In genomic region chr19:13865243-13865577, GRCh38 we compare ENCODE assay signal across 8 cellular contexts.
DNase-seq lines count a peak whose midpoint lies in the region; ATAC-seq and TF ChIP-seq lines count a peak whose summit lies in the region.
"Had no signal": no experiment of that assay in that cellular context is flagged by ENCODE, and none has a peak within 500 bp of the region (broad histone marks: within the 10 kb centered on the region; RNA-seq: fewer than 3 reads in every experiment).

No MANE protein-coding gene starts in this region.

- H3K4me3 ChIP-seq in HAP-1 (peak overlapping the region; percentile 44), WERI-Rb-1 (ENCODE audit: low read depth, low read length) (peak overlapping the region; percentile 56), iPS DF 6.9 (ENCODE audit: low read length) (peak overlapping the region; percentile 52; the same call in 1 of the 2 replicates), subcutaneous abdominal adipose tissue (ENCODE audit: low read depth in 1 of 5, low read length in 5 of 5) (peak overlapping the region in 3 of 5 donors; percentile 62 to 69 (median 67))

- no peak overlapping the region for H3K9ac ChIP-seq in subcutaneous abdominal adipose tissue (ENCODE audit: low read length in 5 of 5)

- in situ Hi-C loops in HAP-1 (cut with MboI; ENCODE audit: low sequenced_read_pairs), result no loop called here

- H3K27ac ChIP-seq in WERI-Rb-1 (peak overlapping the region; percentile 67; the same call in 1 of the 2 replicates), iPS DF 6.9 (ENCODE audit: low read length) (no peak overlapping the region), subcutaneous abdominal adipose tissue (ENCODE audit: low read depth, low read length) (no peak overlapping the region)

- H3K9me3 ChIP-seq in HAP-1 (no peaks in the 10 kb centered on the region), WERI-Rb-1 (ENCODE audit: severe bottlenecking) (no peaks in the 10 kb centered on the region), iPS DF 6.9 (ENCODE audit: control insufficient read depth, insufficient read depth, low read length) (no peaks in the 10 kb centered on the region), subcutaneous abdominal adipose tissue (ENCODE audit: control insufficient read depth in 5 of 5, low read length in 5 of 5) (no peaks in the 10 kb centered on the region)

- H3K4me1 ChIP-seq in HAP-1, result peaks cover 6% of the 10 kb centered on the region
- H3K4me1 ChIP-seq in iPS DF 6.9 (ENCODE audit: control insufficient read depth, insufficient read depth, low read length), result no peaks in the 10 kb centered on the region; the same call in 1 of the 2 replicates
- H3K4me1 ChIP-seq in subcutaneous abdominal adipose tissue (ENCODE audit: control insufficient read depth in 5 of 5, insufficient read depth in 5 of 5, low read length in 5 of 5), result peaks cover 9 to 32% (median 25%) of the 10 kb centered on the region in 5 donors

- no peaks in the 10 kb centered on the region for H3K36me3 ChIP-seq in HAP-1 (replicated peaks)
- no peaks in the 10 kb centered on the region; the same call in 1 of the 2 replicates for H3K36me3 ChIP-seq in WERI-Rb-1
- H3K36me3 ChIP-seq in iPS DF 6.9 (ENCODE audit: control insufficient read depth, insufficient read depth, low read length), result no peaks in the 10 kb centered on the region; the same call in 1 of the 2 replicates
- no peaks in the 10 kb centered on the region for H3K36me3 ChIP-seq in subcutaneous abdominal adipose tissue (ENCODE audit: control insufficient read depth in 5 of 5, insufficient read depth in 5 of 5, low read length in 5 of 5)

- H3K27me3 ChIP-seq in HAP-1 (ENCODE audit: low read depth) (no peaks in the 10 kb centered on the region), WERI-Rb-1 (ENCODE audit: insufficient read depth, low read depth, severe bottlenecking) (no peaks in the 10 kb centered on the region), iPS DF 6.9 (ENCODE audit: control insufficient read depth, insufficient read depth, low read length) (peaks cover 15% of the 10 kb centered on the region), subcutaneous abdominal adipose tissue (ENCODE audit: control insufficient read depth in 5 of 5, insufficient read depth in 4 of 5, low read length in 5 of 5) (peaks cover 0 to 4% (median 0%) of the 10 kb centered on the region in 5 donors)

- no peak for DNase-seq in HAP-1 (ENCODE audit: low spot score in 2 of 2)
- DNase-seq in WERI-Rb-1, result no peak
- DNase-seq in iPS DF 6.9 (ENCODE audit: low read depth, low spot score), result no peak
- DNase-seq in effector CD8-positive, alpha-beta T cell (lab: John Stamatoyannopoulos, UW), result no peak
- DNase-seq: NCI-H526 treated with DMSO at 0.1 percent for 48 hours had no signal

- no CpG with 5 or more reads among the region's 52 CpGs for WGBS in iPS DF 6.9 (ENCODE audit: insufficient coverage, insufficient read length)

- no peak for ATAC-seq in GM18909 (IDR thresholded peaks at IDR 0.05; ENCODE audit: poor library complexity, unreplicated experiment)
- no peak for ATAC-seq in HG03378 (IDR thresholded peaks at IDR 0.05; ENCODE audit: unreplicated experiment)

- no peak for TF ChIP-seq CTCF in WERI-Rb-1 (IDR thresholded peaks at IDR 0.05; ENCODE audit: low read depth, low read length)
